Comparison of ENCODE assay signal across 19 cellular contexts in the genomic region with DNA sequence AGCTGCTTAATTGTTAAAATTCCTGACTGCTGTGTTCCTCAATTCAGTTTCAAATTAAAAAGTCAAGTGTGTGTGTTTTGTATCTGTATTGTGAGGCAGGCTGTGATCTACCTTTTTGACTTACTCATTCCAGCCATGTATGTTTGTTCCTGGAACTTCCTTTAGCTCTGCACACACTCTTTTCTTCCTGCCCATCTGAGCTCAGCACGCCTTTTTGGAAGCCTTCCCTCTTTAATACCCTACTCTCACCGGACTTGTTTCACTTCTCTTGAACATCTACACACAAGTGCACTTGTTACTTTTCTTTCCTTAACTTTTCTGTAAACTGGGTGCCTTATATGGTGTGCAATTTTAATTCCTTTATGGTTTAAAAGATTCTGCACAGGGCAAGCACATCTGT.
"Had no signal": no experiment of that assay in that cellular context is flagged by ENCODE, and none has a peak within 500 bp of the region (broad histone marks: within the 10 kb centered on the region; RNA-seq: fewer than 3 reads in every experiment).

No MANE protein-coding gene starts in this region.

- H3K4me3 Mint-ChIP-seq: activated CD4-positive, alpha-beta memory T cell treated with anti-CD3 and anti-CD28 coated beads for 36 hours; activated CD4-positive, alpha-beta T cell treated with anti-CD3 and anti-CD28 coated beads for 36 hours; activated T-cell treated with anti-CD3 and anti-CD28 coated beads, Interleukin-2, amount 50 U/mL, for 4 hours; brain; T-helper 1 cell treated with Interleukin-12 subunit alpha and Interleukin-12 subunit beta and Interleukin-4 antibody, amounts not matched to agents 30 μg/mL and 1 μg/mL, for 36 hours; type B pancreatic cell had no signal

- H3K4me1 Mint-ChIP-seq: activated CD4-positive, alpha-beta T cell treated with anti-CD3 and anti-CD28 coated beads for 36 hours; naive B cell had no signal

- ATAC-seq: activated CD4-positive, alpha-beta T cell treated with anti-CD3 and anti-CD28 coated beads for 36 hours; activated naive CD4-positive, alpha-beta T cell treated with anti-CD3 and anti-CD28 coated beads, Interleukin-2, amount 50 U/mL, for 72 hours; activated T-cell treated with anti-CD3 and anti-CD28 coated beads, Interleukin-2, amount 50 U/mL, for 4 hours; left cardiac atrium; stimulated activated naive CD8-positive, alpha-beta T cell treated with anti-CD3 and anti-CD28 coated beads, Interleukin-15, Interleukin-2, amounts not matched to agents 100 U/mL and 50 U/mL, for 24 hours had no signal

- H3K27me3 Mint-ChIP-seq: brain had no signal

- H3K4me3 ChIP-seq: lung had no signal

- H3K27ac Mint-ChIP-seq: activated CD4-positive, alpha-beta memory T cell treated with anti-CD3 and anti-CD28 coated beads for 36 hours; activated CD4-positive, alpha-beta T cell treated with anti-CD3 and anti-CD28 coated beads for 36 hours; activated naive CD4-positive, alpha-beta T cell treated with anti-CD3 and anti-CD28 coated beads, Interleukin-2, amount 50 U/mL, for 72 hours; naive B cell; T-helper 1 cell treated with Interleukin-12 subunit alpha and Interleukin-12 subunit beta and Interleukin-4 antibody, amounts not matched to agents 30 μg/mL and 1 μg/mL, for 36 hours; type B pancreatic cell had no signal

- DNase-seq: activated CD4-positive, alpha-beta memory T cell treated with anti-CD3 and anti-CD28 coated beads for 36 hours; activated CD4-positive, alpha-beta T cell treated with anti-CD3 and anti-CD28 coated beads for 36 hours; activated effector memory CD4-positive, alpha-beta T cell treated with Interleukin-2 at 50 U/mL for 16 hours; activated T-cell treated with anti-CD3 and anti-CD28 coated beads, Interleukin-2, amount 50 U/mL, for 4 hours; amniotic stem cell; cerebellar nuclear complex; effector memory CD4-positive, alpha-beta T cell; left cardiac atrium; midbrain; naive B cell; stimulated activated CD4-positive, alpha-beta T cell treated with anti-CD3 and anti-CD28 coated beads, Interleukin-15, amount 100 ng/mL, for 24 hours; stimulated activated CD4-positive, alpha-beta T cell treated with anti-CD3 and anti-CD28 coated beads, Interleukin-4, amount 100 ng/mL, for 24 hours; stimulated activated CD8-positive, alpha-beta memory T cell treated with anti-CD3 and anti-CD28 coated beads, Interleukin-4, amount 100 ng/mL, for 48 hours; stimulated activated naive CD8-positive, alpha-beta T cell treated with anti-CD3 and anti-CD28 coated beads, Interleukin-15, Interleukin-2, amounts not matched to agents 100 U/mL and 50 U/mL, for 24 hours had no signal

- H3K36me3 Mint-ChIP-seq: activated CD4-positive, alpha-beta memory T cell treated with anti-CD3 and anti-CD28 coated beads for 36 hours; activated naive CD4-positive, alpha-beta T cell treated with anti-CD3 and anti-CD28 coated beads, Interleukin-2, amount 50 U/mL, for 72 hours; brain; naive B cell; type B pancreatic cell had no signal

- H3K9me3 Mint-ChIP-seq: activated CD4-positive, alpha-beta memory T cell treated with anti-CD3 and anti-CD28 coated beads for 36 hours; activated T-cell treated with anti-CD3 and anti-CD28 coated beads, Interleukin-2, amount 50 U/mL, for 4 hours; T-helper 1 cell treated with Interleukin-12 subunit alpha and Interleukin-12 subunit beta and Interleukin-4 antibody, amounts not matched to agents 30 μg/mL and 1 μg/mL, for 36 hours had no signal
